ENCODE assay signal across 9 cellular contexts in genomic region chr19:57269515-57270250, GRCh38. TPM values are rescaled to one million over a fixed set of nuclear protein-coding genes. Genes with fewer than 3 reads are reported as not detected.
DNase-seq lines count a peak whose midpoint lies in the region; ATAC-seq lines count a peak whose summit lies in the region.
"Had no signal": no experiment of that assay in that cellular context is flagged by ENCODE, and none has a peak within 500 bp of the region (broad histone marks: within the 10 kb centered on the region; RNA-seq: fewer than 3 reads in every experiment).

No MANE protein-coding gene starts in this region.

- ATAC-seq in GM18861 (IDR thresholded peaks at IDR 0.05; ENCODE audit: unreplicated experiment) (no peak), left ventricle myocardium superior (no peak)

- H3K4me3 ChIP-seq in GM23248: no peak overlapping the region
- H3K4me3 ChIP-seq: dorsolateral prefrontal cortex had no signal

- H3K4me2 ChIP-seq in GM23248 (ENCODE audit: unreplicated experiment): no peak overlapping the region

- no peaks in the 10 kb centered on the region for H3K9me2 ChIP-seq in GM23248 (ENCODE audit: insufficient read depth)

- no peaks in the 10 kb centered on the region for H3K9me3 ChIP-seq in GM23248 (ENCODE audit: low read depth)

- WGBS in GM23248 (ENCODE audit: low coverage in 1 of 2, low lambda C conversion rate in 2 of 2, missing lambda C conversion rate in 2 of 2), 2 experiments: 74 to 83% methylated on average over 4 of the region's 4 CpGs

- H3K4me1 ChIP-seq in GM23248 (ENCODE audit: insufficient read depth): peaks cover 12% of the 10 kb centered on the region

- no peak overlapping the region for H3K27ac ChIP-seq in GM23248
- H3K27ac ChIP-seq: dorsolateral prefrontal cortex had no signal

- in situ Hi-C loops in GM23248 (cut with MboI): no loop called here

- no peaks in the 10 kb centered on the region for H3K27me3 ChIP-seq in GM23248 (replicated peaks; ENCODE audit: insufficient read depth)
- H3K27me3 ChIP-seq: dorsolateral prefrontal cortex had no signal

- H3F3A ChIP-seq in GM23248 (ENCODE audit: insufficient read depth): peaks cover 14% of the 10 kb centered on the region; the same call in 1 of the 2 replicates

- H4K20me1 ChIP-seq in GM23248 (ENCODE audit: insufficient read depth): no peaks in the 10 kb centered on the region

- no peaks in the 10 kb centered on the region for H3K36me3 ChIP-seq in GM23248 (ENCODE audit: low read depth)

- intact Hi-C loops in left ventricle myocardium superior (cut with micrococcal nuclease): no loop called here

- H3K9ac ChIP-seq in GM23248: 0 out of 2 replicates have a peak overlapping the region, but pooled peaks have one; percentile 5

- DNase-seq in Daoy (ENCODE audit: low read depth) (peak; percentile 67), GM23248 (peak; percentile 93), T1000 (lab: John Stamatoyannopoulos, UW) (peak; percentile 19), islet precursor cell (peak; percentile 43), NCI-H1417 treated with DMSO at 0.1 percent for 48 hours (lab: John Stamatoyannopoulos, UW) (no peak), NCI-H1092 (lab: John Stamatoyannopoulos, UW) (no peak), left ventricle myocardium superior (no peak)
- DNase-seq: dorsolateral prefrontal cortex had no signal

- no peak overlapping the region for H2AFZ ChIP-seq in GM23248

- no peaks in the 10 kb centered on the region for H3K79me2 ChIP-seq in GM23248 (ENCODE audit: insufficient read depth)

RNA-seq across cellular contexts. Expression of gene ZNF460, which starts 10.6 kb away (rescaled TPM):
- 19.8 and 23.3 TPM in 2 replicates for total RNA-seq in Daoy (2014; rRNA removed; shearing (Covaris generic))
- total RNA-seq in GM23248 (2014; rRNA removed; shearing (Covaris generic)): 49.3 and 59.9 TPM in 2 replicates
- polyA plus RNA-seq in GM23248 (2016; fragmentation: Nextera tagmentation; extraction: Ambion mirVana): 7.6 and 8.5 TPM in 2 replicates
- total RNA-seq in left ventricle myocardium superior: 26.4 TPM

RNA-seq across cellular contexts. Expression of gene ZNF805, which starts 29.3 kb away (rescaled TPM):
- total RNA-seq in Daoy (2014; rRNA removed; shearing (Covaris generic)): 9.5 and 11.2 TPM in 2 replicates
- total RNA-seq in GM23248 (2014; rRNA removed; shearing (Covaris generic)): 15.8 and 15.9 TPM in 2 replicates
- 2.1 and 3.2 TPM in 2 replicates for polyA plus RNA-seq in GM23248 (2016; fragmentation: Nextera tagmentation; extraction: Ambion mirVana)
- total RNA-seq in left ventricle myocardium superior: 9.0 TPM

RNA-seq across cellular contexts. Expression of gene AURKC, which starts 38.9 kb away (rescaled TPM):
- 0.46 and 1.8 TPM in 2 replicates for total RNA-seq in Daoy (2014; rRNA removed; shearing (Covaris generic))
- total RNA-seq in GM23248 (2014; rRNA removed; shearing (Covaris generic)): 0.25 and 1.3 TPM in 2 replicates
- 0.23 and 0.43 TPM in 2 replicates for polyA plus RNA-seq in GM23248 (2016; fragmentation: Nextera tagmentation; extraction: Ambion mirVana)
- 1.5 TPM for total RNA-seq in left ventricle myocardium superior

RNA-seq across cellular contexts. Expression of gene ZNF543, which starts 50.6 kb away (rescaled TPM):
- 6.3 and 7.4 TPM in 2 replicates for total RNA-seq in Daoy (2014; rRNA removed; shearing (Covaris generic))
- total RNA-seq in GM23248 (2014; rRNA removed; shearing (Covaris generic)): 5.9 and 8.0 TPM in 2 replicates
- 1.7 and 2.3 TPM in 2 replicates for polyA plus RNA-seq in GM23248 (2016; fragmentation: Nextera tagmentation; extraction: Ambion mirVana)
- 6.1 TPM for total RNA-seq in left ventricle myocardium superior

Comparison
In these comparisons a context has a peak if more than half of its experiments do, and no peak if none do; other contexts are left out.
1. DNase-seq: peak in Daoy (single experiment), GM23248 (single experiment), T1000 (single experiment) and islet precursor cell (single experiment); none in NCI-H1417 treated with DMSO at 0.1 percent for 48 hours (single experiment), NCI-H1092 (single experiment) and left ventricle myocardium superior (single experiment).